ENCODE assay signal across 5 cellular contexts in genomic region chr18:45542043-45542442, GRCh38.
"Had no signal": no experiment of that assay in that cellular context is flagged by ENCODE, and none has a peak within 500 bp of the region (broad histone marks: within the 10 kb centered on the region; RNA-seq: fewer than 3 reads in every experiment).

No MANE protein-coding gene starts in this region.

- H2AFZ ChIP-seq: GM23248 had no signal

- DNase-seq: GM23248, GOT3, H7, HCEC 1CT had no signal

- H3K9ac ChIP-seq: GM23248 had no signal

- H3K4me3 ChIP-seq: GM23248 had no signal

- H3K27ac ChIP-seq: GM23248, HL-60 had no signal
